ENCODE assay signal across 7 cellular contexts in the genomic region with DNA sequence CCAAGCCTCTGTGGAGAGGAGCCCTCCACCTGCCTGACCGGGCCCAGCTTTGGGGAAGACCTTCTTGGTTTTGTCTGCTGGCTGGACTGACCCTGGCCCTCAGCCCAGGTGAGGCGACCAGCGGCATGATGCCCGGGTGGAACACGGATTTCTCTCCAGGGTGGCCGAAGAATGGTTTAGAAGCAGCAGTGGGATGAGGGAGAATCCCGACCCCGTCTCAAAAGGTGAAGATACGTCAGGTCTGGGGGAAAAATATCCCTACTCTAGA. TPM values are rescaled to one million over a fixed set of nuclear protein-coding genes. Genes with fewer than 3 reads are reported as not detected.
A peak's percentile ranks its signal among the peaks of the same experiment; 100 is the strongest.
DNase-seq lines count a peak whose midpoint lies in the region; ATAC-seq and TF ChIP-seq lines count a peak whose summit lies in the region.

No MANE protein-coding gene starts in this region.

- H3K4me3 ChIP-seq in HEK293 (ENCODE audit: low read depth, low read length), result peak overlapping the region; percentile 90
- peak overlapping the region; percentile 96 for H3K4me3 ChIP-seq in iPS-18c (ENCODE audit: insufficient read depth, low read depth, low read length)

- CTCF ChIA-PET in HEK293 (lab: Yijun Ruan, JAX), result no interaction called here
- CTCF ChIA-PET in activated CD8-positive, alpha-beta T cell treated with anti-CD3 and anti-CD28 coated beads, Interleukin-2, amount 10 ng/mL, durations not matched to agents 7 days and 5 days (lab: Charles Lee), result interaction anchor here (0.7 kb wide), 1 partner anchor 83 kb away, joined by 3 read pairs; no protein-coding TSS in a partner anchor

- no peaks in the 10 kb centered on the region for H3K36me3 Mint-ChIP-seq in activated CD8-positive, alpha-beta T cell treated with anti-CD3 and anti-CD28 coated beads, Interleukin-2, amount 10 ng/mL, durations not matched to agents 7 days and 5 days (ENCODE audit: low read depth)

- H3K27ac Mint-ChIP-seq in activated CD8-positive, alpha-beta T cell treated with anti-CD3 and anti-CD28 coated beads, Interleukin-2, amount 10 ng/mL, durations not matched to agents 7 days and 5 days, result peak overlapping the region; percentile 93

- POLR2A ChIA-PET in HEK293 (lab: Yijun Ruan, JAX), result no interaction called here
- POLR2A ChIA-PET in activated CD8-positive, alpha-beta T cell treated with anti-CD3 and anti-CD28 coated beads, Interleukin-2, amount 10 ng/mL, durations not matched to agents 7 days and 5 days (lab: Charles Lee), result interaction anchor here (1.1 kb wide), 1 partner anchor 16 kb away, joined by 3 read pairs; a partner anchor contains a TSS

- H3K4me1 Mint-ChIP-seq in activated CD8-positive, alpha-beta T cell treated with anti-CD3 and anti-CD28 coated beads, Interleukin-2, amount 10 ng/mL, durations not matched to agents 7 days and 5 days (ENCODE audit: low read depth), result peaks cover 19% of the 10 kb centered on the region

- H3K36me3 ChIP-seq in HEK293 (ENCODE audit: control insufficient read depth in 2 of 2, insufficient read depth in 1 of 2, low read length in 2 of 2), result peaks cover 0 to 8% of the 10 kb centered on the region in 2 experiments; a peak in 1 of 3 replicates

- ATAC-seq in activated CD8-positive, alpha-beta T cell treated with anti-CD3 and anti-CD28 coated beads, Interleukin-2, amount 10 ng/mL, durations not matched to agents 7 days and 5 days, result no peak
- ATAC-seq in HG03095 (IDR thresholded peaks at IDR 0.05; ENCODE audit: unreplicated experiment), result no peak

- H3K9me3 Mint-ChIP-seq in activated CD8-positive, alpha-beta T cell treated with anti-CD3 and anti-CD28 coated beads, Interleukin-2, amount 10 ng/mL, durations not matched to agents 7 days and 5 days (ENCODE audit: insufficient read depth), result no peaks in the 10 kb centered on the region

- TF ChIP-seq CTCF in HEK293 (tag by site-specific recombination; IDR thresholded peaks at IDR 0.05), result no peak

- H3K27me3 Mint-ChIP-seq in activated CD8-positive, alpha-beta T cell treated with anti-CD3 and anti-CD28 coated beads, Interleukin-2, amount 10 ng/mL, durations not matched to agents 7 days and 5 days (ENCODE audit: low read depth), result no peaks in the 10 kb centered on the region

- H3K27ac ChIP-seq in HEK293 (ENCODE audit: extremely low read depth, low read depth, low read length), result peak overlapping the region; percentile 92; the same call in 1 of the 2 replicates
- H3K27ac ChIP-seq in substantia nigra (ENCODE audit: low read depth, low read length, poor library complexity, severe bottlenecking), result peak overlapping the region; percentile 93

- H3K9me3 ChIP-seq in HEK293 (ENCODE audit: control insufficient read depth, insufficient read depth, low read depth, low read length) (no peaks in the 10 kb centered on the region), iPS-18c (ENCODE audit: control insufficient read depth, insufficient read depth, low read length) (peaks cover 2% of the 10 kb centered on the region)

- peak overlapping the region; percentile 92 for H3K4me3 Mint-ChIP-seq in activated CD8-positive, alpha-beta T cell treated with anti-CD3 and anti-CD28 coated beads, Interleukin-2, amount 10 ng/mL, durations not matched to agents 7 days and 5 days

- H3K4me1 ChIP-seq in HEK293 (ENCODE audit: control insufficient read depth, insufficient read depth, low read length), result peaks cover 3% of the 10 kb centered on the region; the same call in 1 of the 2 replicates

- DNase-seq in activated CD8-positive, alpha-beta T cell treated with anti-CD3 and anti-CD28 coated beads, Interleukin-2, amount 10 ng/mL, durations not matched to agents 7 days and 5 days, result no peak
- DNase-seq in substantia nigra (lab: John Stamatoyannopoulos, UW), result no peak
- no peak for DNase-seq in cerebellar cortex (ENCODE audit: low spot score)
- DNase-seq in HT-29 (ENCODE audit: low spot score), result no peak

TF ChIP-seq in HEK293, 187 proteins besides CTCF, POLR2A, EP300 and RAD21 (continues in another document):
- TF ChIP-seq, protein P1, sequence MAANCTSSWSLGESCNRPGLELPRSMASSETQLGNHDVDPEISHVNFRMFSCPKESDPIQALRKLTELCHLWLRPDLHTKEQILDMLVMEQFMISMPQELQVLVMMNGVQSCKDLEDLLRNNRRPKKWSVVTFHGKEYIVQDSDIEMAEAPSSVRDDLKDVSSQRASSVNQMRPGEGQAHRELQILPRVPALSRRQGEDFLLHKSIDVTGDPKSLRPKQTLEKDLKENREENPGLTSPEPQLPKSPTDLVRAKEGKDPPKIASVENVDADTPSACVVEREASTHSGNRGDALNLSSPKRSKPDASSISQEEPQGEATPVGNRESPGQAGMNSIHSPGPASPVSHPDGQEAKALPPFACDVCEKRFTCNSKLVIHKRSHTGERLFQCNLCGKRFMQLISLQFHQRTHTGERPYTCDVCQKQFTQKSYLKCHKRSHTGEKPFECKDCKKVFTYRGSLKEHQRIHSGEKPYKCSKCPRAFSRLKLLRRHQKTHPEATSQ (tag by site-specific recombination; IDR thresholded peaks at IDR 0.05), result no peak
- TF ChIP-seq, protein P2, sequence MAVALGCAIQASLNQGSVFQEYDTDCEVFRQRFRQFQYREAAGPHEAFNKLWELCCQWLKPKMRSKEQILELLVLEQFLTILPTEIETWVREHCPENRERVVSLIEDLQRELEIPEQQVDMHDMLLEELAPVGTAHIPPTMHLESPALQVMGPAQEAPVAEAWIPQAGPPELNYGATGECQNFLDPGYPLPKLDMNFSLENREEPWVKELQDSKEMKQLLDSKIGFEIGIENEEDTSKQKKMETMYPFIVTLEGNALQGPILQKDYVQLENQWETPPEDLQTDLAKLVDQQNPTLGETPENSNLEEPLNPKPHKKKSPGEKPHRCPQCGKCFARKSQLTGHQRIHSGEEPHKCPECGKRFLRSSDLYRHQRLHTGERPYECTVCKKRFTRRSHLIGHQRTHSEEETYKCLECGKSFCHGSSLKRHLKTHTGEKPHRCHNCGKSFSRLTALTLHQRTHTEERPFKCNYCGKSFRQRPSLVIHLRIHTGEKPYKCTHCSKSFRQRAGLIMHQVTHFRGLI (tag by site-specific recombination; IDR thresholded peaks at IDR 0.05), result no peak
- TF ChIP-seq, protein P3, sequence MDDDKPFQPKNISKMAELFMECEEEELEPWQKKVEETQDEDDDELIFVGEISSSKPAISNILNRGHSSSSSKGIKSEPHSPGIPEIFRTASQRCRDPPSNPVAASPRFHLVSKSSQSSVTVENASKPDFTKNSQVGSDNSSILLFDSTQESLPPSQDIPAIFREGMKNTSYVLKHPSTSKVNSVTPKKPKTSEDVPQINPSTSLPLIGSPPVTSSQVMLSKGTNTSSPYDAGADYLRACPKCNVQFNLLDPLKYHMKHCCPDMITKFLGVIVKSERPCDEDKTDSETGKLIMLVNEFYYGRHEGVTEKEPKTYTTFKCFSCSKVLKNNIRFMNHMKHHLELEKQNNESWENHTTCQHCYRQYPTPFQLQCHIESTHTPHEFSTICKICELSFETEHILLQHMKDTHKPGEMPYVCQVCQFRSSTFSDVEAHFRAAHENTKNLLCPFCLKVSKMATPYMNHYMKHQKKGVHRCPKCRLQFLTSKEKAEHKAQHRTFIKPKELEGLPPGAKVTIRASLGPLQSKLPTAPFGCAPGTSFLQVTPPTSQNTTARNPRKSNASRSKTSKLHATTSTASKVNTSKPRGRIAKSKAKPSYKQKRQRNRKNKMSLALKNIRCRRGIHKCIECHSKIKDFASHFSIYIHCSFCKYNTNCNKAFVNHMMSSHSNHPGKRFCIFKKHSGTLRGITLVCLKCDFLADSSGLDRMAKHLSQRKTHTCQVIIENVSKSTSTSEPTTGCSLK (tag by site-specific recombination; IDR thresholded peaks at IDR 0.05), result no peak
- TF ChIP-seq ZBTB20 (tag by site-specific recombination; IDR thresholded peaks at IDR 0.05) (no peak), ZNF529 (tag by site-specific recombination; IDR thresholded peaks at IDR 0.05; ENCODE audit: insufficient replicate concordance) (no peak), GLIS2 (tag by site-specific recombination; IDR thresholded peaks at IDR 0.05) (no peak), MYNN (tag by site-specific recombination; IDR thresholded peaks at IDR 0.05; ENCODE audit: borderline replicate concordance) (no peak), MZF1 (tag by site-specific recombination; IDR thresholded peaks at IDR 0.05; ENCODE audit: borderline replicate concordance) (no peak), ZSCAN16 (tag by site-specific recombination; IDR thresholded peaks at IDR 0.05) (no peak)
- TF ChIP-seq, protein P4, sequence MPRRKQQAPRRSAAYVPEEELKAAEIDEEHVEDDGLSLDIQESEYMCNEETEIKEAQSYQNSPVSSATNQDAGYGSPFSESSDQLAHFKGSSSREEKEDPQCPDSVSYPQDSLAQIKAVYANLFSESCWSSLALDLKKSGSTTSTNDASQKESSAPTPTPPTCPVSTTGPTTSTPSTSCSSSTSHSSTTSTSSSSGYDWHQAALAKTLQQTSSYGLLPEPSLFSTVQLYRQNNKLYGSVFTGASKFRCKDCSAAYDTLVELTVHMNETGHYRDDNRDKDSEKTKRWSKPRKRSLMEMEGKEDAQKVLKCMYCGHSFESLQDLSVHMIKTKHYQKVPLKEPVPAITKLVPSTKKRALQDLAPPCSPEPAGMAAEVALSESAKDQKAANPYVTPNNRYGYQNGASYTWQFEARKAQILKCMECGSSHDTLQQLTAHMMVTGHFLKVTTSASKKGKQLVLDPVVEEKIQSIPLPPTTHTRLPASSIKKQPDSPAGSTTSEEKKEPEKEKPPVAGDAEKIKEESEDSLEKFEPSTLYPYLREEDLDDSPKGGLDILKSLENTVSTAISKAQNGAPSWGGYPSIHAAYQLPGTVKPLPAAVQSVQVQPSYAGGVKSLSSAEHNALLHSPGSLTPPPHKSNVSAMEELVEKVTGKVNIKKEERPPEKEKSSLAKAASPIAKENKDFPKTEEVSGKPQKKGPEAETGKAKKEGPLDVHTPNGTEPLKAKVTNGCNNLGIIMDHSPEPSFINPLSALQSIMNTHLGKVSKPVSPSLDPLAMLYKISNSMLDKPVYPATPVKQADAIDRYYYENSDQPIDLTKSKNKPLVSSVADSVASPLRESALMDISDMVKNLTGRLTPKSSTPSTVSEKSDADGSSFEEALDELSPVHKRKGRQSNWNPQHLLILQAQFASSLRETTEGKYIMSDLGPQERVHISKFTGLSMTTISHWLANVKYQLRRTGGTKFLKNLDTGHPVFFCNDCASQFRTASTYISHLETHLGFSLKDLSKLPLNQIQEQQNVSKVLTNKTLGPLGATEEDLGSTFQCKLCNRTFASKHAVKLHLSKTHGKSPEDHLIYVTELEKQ (tag by site-specific recombination; IDR thresholded peaks at IDR 0.05; ENCODE audit: borderline replicate concordance), result no peak

RNA-seq across cellular contexts. Expression of a gene that starts 15.7 kb away (rescaled TPM):
- 1 to 10 TPM; 5.3 TPM for total RNA-seq in activated CD8-positive, alpha-beta T cell treated with anti-CD3 and anti-CD28 coated beads, Interleukin-2, amount 10 ng/mL, durations not matched to agents 7 days and 5 days
- 12.1 and 17.2 TPM in 2 replicates for total RNA-seq in HT-29 (2014; rRNA removed; shearing (Covaris generic))

RNA-seq across cellular contexts. Expression of a gene that starts 21.1 kb away (rescaled TPM):
- 100 to 1,000 TPM; 217 to 222 TPM for total RNA-seq in activated CD8-positive, alpha-beta T cell treated with anti-CD3 and anti-CD28 coated beads, Interleukin-2, amount 10 ng/mL, durations not matched to agents 7 days and 5 days
- 161 and 168 TPM in 2 replicates for total RNA-seq in HT-29 (2014; rRNA removed; shearing (Covaris generic))

RNA-seq across cellular contexts. Expression of a gene that starts 48.5 kb away (rescaled TPM):
- total RNA-seq in activated CD8-positive, alpha-beta T cell treated with anti-CD3 and anti-CD28 coated beads, Interleukin-2, amount 10 ng/mL, durations not matched to agents 7 days and 5 days, result 1 to 10 TPM; 2.5 to 2.7 TPM
- 69.3 and 78.1 TPM in 2 replicates for total RNA-seq in HT-29 (2014; rRNA removed; shearing (Covaris generic))

Comparison
In these comparisons a context has a peak if more than half of its experiments do, and no peak if none do; other contexts are left out.
1. RNA of a gene that starts 48.5 kb away (total RNA-seq): 69.3 to 78.1 TPM in HT-29; 2.5 to 2.7 TPM in activated CD8-positive, alpha-beta T cell treated with anti-CD3 and anti-CD28 coated beads, Interleukin-2, amount 10 ng/mL, durations not matched to agents 7 days and 5 days; every median in the first group is over 10 times any median in the second.